ENCODE assay signal across 1 cellular context in the genomic region with DNA sequence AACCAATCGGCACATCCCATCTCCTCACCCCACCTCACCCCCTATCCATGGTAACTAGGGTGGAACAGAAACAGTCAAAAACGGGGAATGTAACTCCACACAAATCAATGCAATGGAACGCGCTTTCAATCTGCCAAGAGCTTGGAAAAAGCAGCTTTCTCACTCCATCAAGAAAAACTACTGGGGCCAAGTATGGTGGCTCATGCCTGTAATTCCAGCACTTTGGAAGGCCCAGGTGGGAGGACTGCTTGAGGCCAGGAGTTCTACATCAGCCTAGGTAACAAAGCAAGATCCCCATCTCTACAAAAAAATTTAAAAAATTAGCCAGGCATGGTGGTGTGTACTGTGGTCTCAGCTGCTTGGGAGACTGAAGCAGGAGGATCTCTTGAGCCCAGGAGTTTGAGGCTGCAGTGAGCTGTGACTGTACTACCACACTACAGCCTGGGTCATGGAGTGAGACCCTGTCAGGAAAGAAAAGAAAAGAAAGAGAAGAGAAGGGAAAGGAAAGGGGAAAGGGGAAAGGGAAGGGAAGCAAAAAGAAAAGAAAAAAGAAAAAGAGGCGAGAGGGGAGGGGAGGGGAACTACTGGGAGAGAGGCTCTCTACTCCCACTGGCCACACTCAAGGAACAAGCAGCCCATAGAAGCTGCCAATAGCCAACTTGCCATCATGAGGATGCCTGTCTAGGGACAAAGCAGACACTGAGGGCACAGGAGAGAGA.
TF ChIP-seq lines count a peak whose summit lies in the region.

No MANE protein-coding gene starts in this region.

TF ChIP-seq in SK-N-SH treated with all-trans-retinoic acid at 6 μM for 48 hours, 23 proteins besides CTCF, POLR2A, EP300 and RAD21 (continued from another document):
- TF ChIP-seq CSRNP3 (CRISPR knock-in tag; IDR thresholded peaks at IDR 0.05) (no peak), ZNF8 (CRISPR knock-in tag; IDR thresholded peaks at IDR 0.05) (no peak), ARNTL (CRISPR knock-in tag; IDR thresholded peaks at IDR 0.05; ENCODE audit: borderline replicate concordance, low read depth) (no peak), BACH2 (CRISPR knock-in tag; IDR thresholded peaks at IDR 0.05; ENCODE audit: borderline replicate concordance) (no peak), TCF4 (CRISPR knock-in tag; IDR thresholded peaks at IDR 0.05; ENCODE audit: borderline replicate concordance) (no peak), POU6F1 (CRISPR knock-in tag; IDR thresholded peaks at IDR 0.05; ENCODE audit: borderline replicate concordance, low read depth) (no peak), ZNF70 (CRISPR knock-in tag; IDR thresholded peaks at IDR 0.05) (no peak), ZFP3 (CRISPR knock-in tag; IDR thresholded peaks at IDR 0.05) (no peak), GLIS3 (CRISPR knock-in tag; IDR thresholded peaks at IDR 0.05) (no peak)
TF ChIP-seq in SK-N-SH treated with all-trans-retinoic acid at 6 μM for 48 hours: peak in this region for 0.
